2 cellular contexts compared by ENCODE assay signal in genomic region chr15:85582076-85582718, GRCh38.
TF ChIP-seq lines count a peak whose summit lies in the region.

No MANE protein-coding gene starts in this region.

TF ChIP-seq in liver, 16 proteins besides CTCF, POLR2A, EP300 and RAD21 (continued from another document):
- TF ChIP-seq, protein P1, sequence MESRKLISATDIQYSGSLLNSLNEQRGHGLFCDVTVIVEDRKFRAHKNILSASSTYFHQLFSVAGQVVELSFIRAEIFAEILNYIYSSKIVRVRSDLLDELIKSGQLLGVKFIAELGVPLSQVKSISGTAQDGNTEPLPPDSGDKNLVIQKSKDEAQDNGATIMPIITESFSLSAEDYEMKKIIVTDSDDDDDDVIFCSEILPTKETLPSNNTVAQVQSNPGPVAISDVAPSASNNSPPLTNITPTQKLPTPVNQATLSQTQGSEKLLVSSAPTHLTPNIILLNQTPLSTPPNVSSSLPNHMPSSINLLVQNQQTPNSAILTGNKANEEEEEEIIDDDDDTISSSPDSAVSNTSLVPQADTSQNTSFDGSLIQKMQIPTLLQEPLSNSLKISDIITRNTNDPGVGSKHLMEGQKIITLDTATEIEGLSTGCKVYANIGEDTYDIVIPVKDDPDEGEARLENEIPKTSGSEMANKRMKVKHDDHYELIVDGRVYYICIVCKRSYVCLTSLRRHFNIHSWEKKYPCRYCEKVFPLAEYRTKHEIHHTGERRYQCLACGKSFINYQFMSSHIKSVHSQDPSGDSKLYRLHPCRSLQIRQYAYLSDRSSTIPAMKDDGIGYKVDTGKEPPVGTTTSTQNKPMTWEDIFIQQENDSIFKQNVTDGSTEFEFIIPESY (IDR thresholded peaks at IDR 0.05) = no peak
- TF ChIP-seq ATF3 (IDR thresholded peaks at IDR 0.05) = no peak
- peak; percentile 84 for TF ChIP-seq YY1 (IDR thresholded peaks at IDR 0.05)
- TF ChIP-seq EGR1 (IDR thresholded peaks at IDR 0.05; ENCODE audit: low read depth in 2 of 2) = no peak
- no peak for TF ChIP-seq HNF4G (IDR thresholded peaks at IDR 0.05)
- no peak for TF ChIP-seq TAF1 (conservative IDR thresholded peaks at IDR 0.05)
- TF ChIP-seq SP1 (IDR thresholded peaks at IDR 0.05) = no peak
- TF ChIP-seq JUND (IDR thresholded peaks at IDR 0.05) = peak in 1 of 2 donors; percentile 32
- no peak for TF ChIP-seq RXRA (IDR thresholded peaks at IDR 0.05)
- no peak for TF ChIP-seq FOXA1 (IDR thresholded peaks at IDR 0.05)
- TF ChIP-seq, protein P2, sequence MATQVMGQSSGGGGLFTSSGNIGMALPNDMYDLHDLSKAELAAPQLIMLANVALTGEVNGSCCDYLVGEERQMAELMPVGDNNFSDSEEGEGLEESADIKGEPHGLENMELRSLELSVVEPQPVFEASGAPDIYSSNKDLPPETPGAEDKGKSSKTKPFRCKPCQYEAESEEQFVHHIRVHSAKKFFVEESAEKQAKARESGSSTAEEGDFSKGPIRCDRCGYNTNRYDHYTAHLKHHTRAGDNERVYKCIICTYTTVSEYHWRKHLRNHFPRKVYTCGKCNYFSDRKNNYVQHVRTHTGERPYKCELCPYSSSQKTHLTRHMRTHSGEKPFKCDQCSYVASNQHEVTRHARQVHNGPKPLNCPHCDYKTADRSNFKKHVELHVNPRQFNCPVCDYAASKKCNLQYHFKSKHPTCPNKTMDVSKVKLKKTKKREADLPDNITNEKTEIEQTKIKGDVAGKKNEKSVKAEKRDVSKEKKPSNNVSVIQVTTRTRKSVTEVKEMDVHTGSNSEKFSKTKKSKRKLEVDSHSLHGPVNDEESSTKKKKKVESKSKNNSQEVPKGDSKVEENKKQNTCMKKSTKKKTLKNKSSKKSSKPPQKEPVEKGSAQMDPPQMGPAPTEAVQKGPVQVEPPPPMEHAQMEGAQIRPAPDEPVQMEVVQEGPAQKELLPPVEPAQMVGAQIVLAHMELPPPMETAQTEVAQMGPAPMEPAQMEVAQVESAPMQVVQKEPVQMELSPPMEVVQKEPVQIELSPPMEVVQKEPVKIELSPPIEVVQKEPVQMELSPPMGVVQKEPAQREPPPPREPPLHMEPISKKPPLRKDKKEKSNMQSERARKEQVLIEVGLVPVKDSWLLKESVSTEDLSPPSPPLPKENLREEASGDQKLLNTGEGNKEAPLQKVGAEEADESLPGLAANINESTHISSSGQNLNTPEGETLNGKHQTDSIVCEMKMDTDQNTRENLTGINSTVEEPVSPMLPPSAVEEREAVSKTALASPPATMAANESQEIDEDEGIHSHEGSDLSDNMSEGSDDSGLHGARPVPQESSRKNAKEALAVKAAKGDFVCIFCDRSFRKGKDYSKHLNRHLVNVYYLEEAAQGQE (IDR thresholded peaks at IDR 0.05) = no peak
TF ChIP-seq in liver: peak in this region for 2.

TF ChIP-seq in HepG2, 621 proteins besides CTCF, POLR2A, EP300 and RAD21 (continued from another document):
- TF ChIP-seq TFE3 (CRISPR knock-in tag; IDR thresholded peaks at IDR 0.05) (no peak), ARNT (IDR thresholded peaks at IDR 0.05) (no peak), SIN3A (IDR thresholded peaks at IDR 0.05; ENCODE audit: borderline replicate concordance, low read depth, low read length) (no peak), TGIF2 (CRISPR knock-in tag; IDR thresholded peaks at IDR 0.05) (no peak), MTF2 (CRISPR knock-in tag; IDR thresholded peaks at IDR 0.05; ENCODE audit: borderline replicate concordance) (no peak), ZNF775 (CRISPR knock-in tag; IDR thresholded peaks at IDR 0.05; ENCODE audit: borderline replicate concordance) (no peak), SPEN (CRISPR knock-in tag; IDR thresholded peaks at IDR 0.05; ENCODE audit: low read depth) (no peak), ZNF777 (CRISPR knock-in tag; IDR thresholded peaks at IDR 0.05) (no peak), ZSCAN20 (CRISPR knock-in tag; IDR thresholded peaks at IDR 0.05; ENCODE audit: borderline replicate concordance) (no peak)
- TF ChIP-seq, protein P3, sequence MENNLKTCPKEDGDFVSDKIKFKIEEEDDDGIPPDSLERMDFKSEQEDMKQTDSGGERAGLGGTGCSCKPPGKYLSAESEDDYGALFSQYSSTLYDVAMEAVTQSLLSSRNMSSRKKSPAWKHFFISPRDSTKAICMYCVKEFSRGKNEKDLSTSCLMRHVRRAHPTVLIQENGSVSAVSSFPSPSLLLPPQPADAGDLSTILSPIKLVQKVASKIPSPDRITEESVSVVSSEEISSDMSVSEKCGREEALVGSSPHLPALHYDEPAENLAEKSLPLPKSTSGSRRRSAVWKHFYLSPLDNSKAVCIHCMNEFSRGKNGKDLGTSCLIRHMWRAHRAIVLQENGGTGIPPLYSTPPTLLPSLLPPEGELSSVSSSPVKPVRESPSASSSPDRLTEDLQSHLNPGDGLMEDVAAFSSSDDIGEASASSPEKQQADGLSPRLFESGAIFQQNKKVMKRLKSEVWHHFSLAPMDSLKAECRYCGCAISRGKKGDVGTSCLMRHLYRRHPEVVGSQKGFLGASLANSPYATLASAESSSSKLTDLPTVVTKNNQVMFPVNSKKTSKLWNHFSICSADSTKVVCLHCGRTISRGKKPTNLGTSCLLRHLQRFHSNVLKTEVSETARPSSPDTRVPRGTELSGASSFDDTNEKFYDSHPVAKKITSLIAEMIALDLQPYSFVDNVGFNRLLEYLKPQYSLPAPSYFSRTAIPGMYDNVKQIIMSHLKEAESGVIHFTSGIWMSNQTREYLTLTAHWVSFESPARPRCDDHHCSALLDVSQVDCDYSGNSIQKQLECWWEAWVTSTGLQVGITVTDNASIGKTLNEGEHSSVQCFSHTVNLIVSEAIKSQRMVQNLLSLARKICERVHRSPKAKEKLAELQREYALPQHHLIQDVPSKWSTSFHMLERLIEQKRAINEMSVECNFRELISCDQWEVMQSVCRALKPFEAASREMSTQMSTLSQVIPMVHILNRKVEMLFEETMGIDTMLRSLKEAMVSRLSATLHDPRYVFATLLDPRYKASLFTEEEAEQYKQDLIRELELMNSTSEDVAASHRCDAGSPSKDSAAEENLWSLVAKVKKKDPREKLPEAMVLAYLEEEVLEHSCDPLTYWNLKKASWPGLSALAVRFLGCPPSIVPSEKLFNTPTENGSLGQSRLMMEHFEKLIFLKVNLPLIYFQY (CRISPR knock-in tag; IDR thresholded peaks at IDR 0.05; ENCODE audit: borderline replicate concordance) = no peak
